In genomic region chr12:6867407-6868210, GRCh38 we compare ENCODE assay signal across 8 cellular contexts. TPM values are rescaled to one million over a fixed set of nuclear protein-coding genes. Genes with fewer than 3 reads are reported as not detected.
A peak's percentile ranks its signal among the peaks of the same experiment; 100 is the strongest.
DNase-seq lines count a peak whose midpoint lies in the region; ATAC-seq and TF ChIP-seq lines count a peak whose summit lies in the region.

TSS of gene TPI1 (plus strand) at chr12:6867531. CDS start at chr12:6867567, 36 bp downstream.

- H3K27me3 Mint-ChIP-seq in activated naive CD4-positive, alpha-beta T cell treated with anti-CD3 and anti-CD28 coated beads, Interleukin-2, amount 10 ng/mL, durations not matched to agents 7 days and 5 days: no peaks in the 10 kb centered on the region

- peaks cover 38% of the 10 kb centered on the region for H3K4me1 ChIP-seq in SJSA1 (replicated peaks)
- peaks cover 0 to 56% (median 36%) of the 10 kb centered on the region in 3 donors for H3K4me1 ChIP-seq in gastroesophageal sphincter
- H3K4me1 ChIP-seq in neutrophil (ENCODE audit: control insufficient read depth in 1 of 2, insufficient read depth in 1 of 2, low read depth in 1 of 2, low read length in 1 of 2): peaks cover 55 to 56% of the 10 kb centered on the region in 2 experiments

- H3K4me3 Mint-ChIP-seq in activated naive CD4-positive, alpha-beta T cell treated with anti-CD3 and anti-CD28 coated beads, Interleukin-2, amount 10 ng/mL, durations not matched to agents 7 days and 5 days: peak within 1 kb of the TSS; percentile 97

- WGBS in gastroesophageal sphincter (ENCODE audit: low coverage in 1 of 2), 2 donors: 0% methylated on average over 3 of the region's 87 CpGs; no CpG with 5 or more reads in 1 of the 2 donors

- ATAC-seq in GM21528 (IDR thresholded peaks at IDR 0.05; ENCODE audit: low FRiP score, unreplicated experiment) (peak; percentile 46), gastroesophageal sphincter (peak; percentile 88)

- no peak for TF ChIP-seq CTCF in gastroesophageal sphincter (IDR thresholded peaks at IDR 0.05)
- peak; percentile 6 for TF ChIP-seq CTCF in neutrophil (IDR thresholded peaks at IDR 0.05)

- CTCF ChIA-PET in activated naive CD4-positive, alpha-beta T cell treated with anti-CD3 and anti-CD28 coated beads, Interleukin-2, amount 10 ng/mL, durations not matched to agents 7 days and 5 days (lab: Charles Lee): interaction anchor here (0.7 to 3.3 kb wide), 6 partner anchors 10 to 351 kb away, joined by 3 to 20 read pairs (median 6); partner anchors contain the start of genes CDCA3 and USP5

- no peak for TF ChIP-seq EP300 in gastroesophageal sphincter (IDR thresholded peaks at IDR 0.05)

- H3K36me3 ChIP-seq in SJSA1: peaks cover 97% of the 10 kb centered on the region
- H3K36me3 ChIP-seq in gastroesophageal sphincter: peaks cover 0 to 67% of the 10 kb centered on the region in 2 donors
- H3K36me3 ChIP-seq in neutrophil: peaks cover 30% of the 10 kb centered on the region

- H3K4me3 ChIP-seq in SJSA1 (peak within 1 kb of the TSS; percentile 95), gastroesophageal sphincter (peak within 1 kb of the TSS; percentile 64 to 99), neutrophil (ENCODE audit: low read depth in 1 of 2, low read length in 1 of 2) (peak within 1 kb of the TSS; percentile 92 to 98)

- peaks cover 73% of the 10 kb centered on the region for H3K36me3 Mint-ChIP-seq in activated naive CD4-positive, alpha-beta T cell treated with anti-CD3 and anti-CD28 coated beads, Interleukin-2, amount 10 ng/mL, durations not matched to agents 7 days and 5 days

- peak; percentile 96 for DNase-seq in DMS53 (lab: John Stamatoyannopoulos, UW)
- peak; percentile 10 for DNase-seq in KG1 (lab: John Stamatoyannopoulos, UW)
- DNase-seq in SJSA1 (ENCODE audit: low read depth in 1 of 2, low spot score in 2 of 2): peak; percentile 75 to 88
- peak; percentile 86 for DNase-seq in activated naive CD4-positive, alpha-beta T cell treated with anti-CD3 and anti-CD28 coated beads, Interleukin-2, amount 10 ng/mL, durations not matched to agents 7 days and 5 days
- DNase-seq in superior temporal gyrus (ENCODE audit: extremely low spot score): peak; percentile 85

- no peaks in the 10 kb centered on the region for H3K9me3 Mint-ChIP-seq in activated naive CD4-positive, alpha-beta T cell treated with anti-CD3 and anti-CD28 coated beads, Interleukin-2, amount 10 ng/mL, durations not matched to agents 7 days and 5 days

- H3K27ac ChIP-seq in SJSA1: peak within 1 kb of the TSS; percentile 70
- peak within 1 kb of the TSS; percentile 86 to 99 (median 98) for H3K27ac ChIP-seq in gastroesophageal sphincter
- H3K27ac ChIP-seq in neutrophil: peak within 1 kb of the TSS; percentile 86

- H3K27me3 ChIP-seq in SJSA1 (replicated peaks) (no peaks in the 10 kb centered on the region), gastroesophageal sphincter (no peaks in the 10 kb centered on the region), neutrophil (no peaks in the 10 kb centered on the region)

- H3K27ac Mint-ChIP-seq in activated naive CD4-positive, alpha-beta T cell treated with anti-CD3 and anti-CD28 coated beads, Interleukin-2, amount 10 ng/mL, durations not matched to agents 7 days and 5 days: peak within 1 kb of the TSS; percentile 95

- H3K9me3 ChIP-seq in SJSA1 (replicated peaks): no peaks in the 10 kb centered on the region
- H3K9me3 ChIP-seq in gastroesophageal sphincter: no peaks in the 10 kb centered on the region
- H3K9me3 ChIP-seq in neutrophil: no peaks in the 10 kb centered on the region

- peaks cover 55% of the 10 kb centered on the region for H3K4me1 Mint-ChIP-seq in activated naive CD4-positive, alpha-beta T cell treated with anti-CD3 and anti-CD28 coated beads, Interleukin-2, amount 10 ng/mL, durations not matched to agents 7 days and 5 days

- peak; percentile 98 to 99 for TF ChIP-seq POLR2A in gastroesophageal sphincter (IDR thresholded peaks at IDR 0.05)

RNA-seq across cellular contexts. Expression of gene TPI1, which starts in this region (rescaled TPM):
- total RNA-seq in SJSA1 (2014; rRNA removed; shearing (Covaris generic)): 1,911 and 2,129 TPM in 2 replicates
- total RNA-seq in gastroesophageal sphincter: 100 to 1,000 TPM; 324 to 473 (median 392) TPM

Comparison
In these comparisons a context has a peak if more than half of its experiments do, and no peak if none do; other contexts are left out.
1. Peak in every context shown above with its lines: DNase-seq, ATAC-seq, H3K4me3 ChIP-seq and H3K27ac ChIP-seq.
2. DNase-seq: peak in every context shown above with its lines; median percentile 96 in DMS53; 86 in activated naive CD4-positive, alpha-beta T cell treated with anti-CD3 and anti-CD28 coated beads, Interleukin-2, amount 10 ng/mL, durations not matched to agents 7 days and 5 days; 85 in superior temporal gyrus; 82 in SJSA1; 10 in KG1.